In genomic region chr9:31520301-31521085, GRCh38 we compare ENCODE assay signal across 18 cellular contexts.
DNase-seq lines count a peak whose midpoint lies in the region; ATAC-seq and TF ChIP-seq lines count a peak whose summit lies in the region.
"Had no signal": no experiment of that assay in that cellular context is flagged by ENCODE, and none has a peak within 500 bp of the region (broad histone marks: within the 10 kb centered on the region; RNA-seq: fewer than 3 reads in every experiment).

No MANE protein-coding gene starts in this region.

- peak; percentile 77 for ATAC-seq in GM19467 (IDR thresholded peaks at IDR 0.05; ENCODE audit: unreplicated experiment)
- peak; percentile 78 for ATAC-seq in HG02678 (IDR thresholded peaks at IDR 0.05; ENCODE audit: unreplicated experiment)
- ATAC-seq in HG03469 (IDR thresholded peaks at IDR 0.05; ENCODE audit: unreplicated experiment): peak; percentile 35
- no peak for ATAC-seq in HG03460 (IDR thresholded peaks at IDR 0.05; ENCODE audit: unreplicated experiment)
- ATAC-seq: activated CD8-positive, alpha-beta memory T cell treated with anti-CD3 and anti-CD28 coated beads, Interleukin-2, amount 10 ng/mL, durations not matched to agents 7 days and 5 days; K562; mucosa of descending colon; Panc1 had no signal

- DNase-seq in GM13977 (ENCODE audit: low spot score) (peak; percentile 4), lower leg skin (ENCODE audit: low spot score in 2 of 2) (no peak)
- DNase-seq in activated CD8-positive, alpha-beta memory T cell treated with anti-CD3 and anti-CD28 coated beads, Interleukin-2, amount 50 U/mL, for 48 hours: no peak
- no peak for DNase-seq in stimulated activated CD8-positive, alpha-beta memory T cell treated with anti-CD3 and anti-CD28 coated beads, Interleukin-4, amount 100 ng/mL, for 48 hours
- DNase-seq: ACHN; activated CD8-positive, alpha-beta memory T cell treated with anti-CD3 and anti-CD28 coated beads, Interleukin-2, amount 10 ng/mL, durations not matched to agents 7 days and 5 days; activated naive CD4-positive, alpha-beta T cell; dermis blood vessel endothelial cell; mucosa of descending colon; NCI-H1417 treated with DMSO at 0.1 percent for 48 hours; ovary had no signal

- TF ChIP-seq CTCF in GM13977 (IDR thresholded peaks at IDR 0.05; ENCODE audit: extremely low read depth, insufficient read depth, missing control alignments) (no peak), lower leg skin (IDR thresholded peaks at IDR 0.05) (no peak)

- H3K4me3 ChIP-seq in lower leg skin (ENCODE audit: low read depth, poor library complexity, severe bottlenecking): no peak overlapping the region
- H3K4me3 ChIP-seq: hepatocyte, K562, mucosa of descending colon, ovary had no signal

- TF ChIP-seq POLR2A in lower leg skin (IDR thresholded peaks at IDR 0.05): no peak

- intact Hi-C loops in lower leg skin (cut with DNase I; ENCODE audit: low total_unique reads): no loop called here

- 76% methylated on average over 3 of the region's 3 CpGs for WGBS in lower leg skin, 2 donors

- in situ Hi-C loops in GM13977 (cut with MboI; ENCODE audit: low pct_unique_long_range_greater_than_20kb, low sequenced_read_pairs, unreplicated experiment): no loop called here
